8 cellular contexts compared by ENCODE assay signal in genomic region chr16:3171855-3172593, GRCh38. TPM values are rescaled to one million over a fixed set of nuclear protein-coding genes. Genes with fewer than 3 reads are reported as not detected.
DNase-seq lines count a peak whose midpoint lies in the region; ATAC-seq, FAIRE-seq and TF ChIP-seq lines count a peak whose summit lies in the region.

No MANE protein-coding gene starts in this region.

- H3K9me3 Mint-ChIP-seq in activated T-cell treated with anti-CD3 and anti-CD28 coated beads, Interleukin-2, amount 50 U/mL, for 4 hours, result no peaks in the 10 kb centered on the region

- FAIRE-seq in HepG2 (lab: Jason Lieb, UNC), result peak; percentile 37

- H3K27ac ChIP-seq in HepG2 (ENCODE audit: extremely low read length, insufficient read depth, low read length) (peak overlapping the region; percentile 24), WERI-Rb-1 (no peak overlapping the region)

- DNase-seq in COLO829 (ENCODE audit: low spot score) (peak; percentile 81), HUDEP-2 (lab: John Stamatoyannopoulos, UW; ENCODE audit: unreplicated experiment in 76 of 76) (peak in 62 of 76 experiments; percentile 14 to 94 (median 60)), HepG2 (ENCODE audit: low spot score) (peak; percentile 67), WERI-Rb-1 (no peak), hypothalamus (lab: John Stamatoyannopoulos, UW) (no peak)
- peak; percentile 40 for DNase-seq in activated T-cell treated with anti-CD3 and anti-CD28 coated beads, Interleukin-2, amount 50 U/mL, for 4 hours

- TF ChIP-seq POLR2A in HepG2 (IDR thresholded peaks at IDR 0.05; ENCODE audit: insufficient read depth in 1 of 2, low read depth in 2 of 2, low read length in 2 of 2), result no peak

- no peaks in the 10 kb centered on the region for H3K36me3 Mint-ChIP-seq in activated T-cell treated with anti-CD3 and anti-CD28 coated beads, Interleukin-2, amount 50 U/mL, for 4 hours (ENCODE audit: insufficient read depth)

- intact Hi-C loops in HepG2 (cut with micrococcal nuclease; ENCODE audit: unreplicated experiment), result loop anchor here (2.0 to 5.0 kb wide), 2 partner anchors 19 to 40 kb away; no protein-coding TSS in a partner anchor

- TF ChIP-seq EP300 in HepG2 (IDR thresholded peaks at IDR 0.05; ENCODE audit: low read depth in 2 of 2, low read length in 2 of 2), result no peak; a peak in 1 of 4 replicates
- TF ChIP-seq EP300 in HepG2 (CRISPR knock-in tag; IDR thresholded peaks at IDR 0.05; ENCODE audit: borderline replicate concordance), result no peak

- TF ChIP-seq CTCF in HepG2 (CRISPR knock-in tag; IDR thresholded peaks at IDR 0.05) (no peak; the same call in 1 of the 2 replicates), WERI-Rb-1 (IDR thresholded peaks at IDR 0.05; ENCODE audit: low read depth, low read length) (no peak)

- peak overlapping the region; percentile 63 to 78 (median 77) for H3K4me3 ChIP-seq in HepG2 (replicated peaks in 1 of 3; ENCODE audit: insufficient read depth in 1 of 3, low read depth in 2 of 3, low read length in 3 of 3)
- H3K4me3 ChIP-seq in WERI-Rb-1 (ENCODE audit: low read depth, low read length), result no peak overlapping the region

- WGBS in HepG2 (ENCODE audit: low lambda C conversion rate), result 0% methylated on average over 4 of the region's 41 CpGs

- CTCF ChIA-PET in HepG2 (lab: Yijun Ruan, JAX; ENCODE audit: low intra/inter-chr PET ratio, low total read pairs), result no interaction called here

- POLR2A ChIA-PET in HepG2 (lab: Yijun Ruan, JAX), result interaction anchor here (0.6 to 3.5 kb wide), 20 partner anchors 8 to 916 kb away, joined by 3 to 51 read pairs (median 6); partner anchors contain the start of genes IL32, OR1F1 and ZNF213

- H2AFZ ChIP-seq in HepG2 (ENCODE audit: low read length), result no peak overlapping the region

- H3K79me2 ChIP-seq in HepG2 (ENCODE audit: insufficient read depth, low read length), result no peaks in the 10 kb centered on the region

- H3K36me3 ChIP-seq in HepG2 (replicated peaks in 1 of 2; ENCODE audit: control insufficient read depth in 1 of 2, insufficient read depth in 2 of 2, low read length in 2 of 2) (no peaks in the 10 kb centered on the region), WERI-Rb-1 (no peaks in the 10 kb centered on the region)

- H3K4me2 ChIP-seq in HepG2 (ENCODE audit: low read depth, low read length), result peak overlapping the region; percentile 94

- H3K9me3 ChIP-seq in HepG2 (ENCODE audit: low read length) (no peaks in the 10 kb centered on the region), WERI-Rb-1 (ENCODE audit: severe bottlenecking) (no peaks in the 10 kb centered on the region)

- peaks cover 63% of the 10 kb centered on the region for H3K4me1 ChIP-seq in HepG2 (ENCODE audit: insufficient read depth, low read length)

- peak; percentile 31 to 38 for ATAC-seq in activated T-cell treated with anti-CD3 and anti-CD28 coated beads, Interleukin-2, amount 50 U/mL, for 4 hours
- ATAC-seq in HepG2, result peak; percentile 75
- no peak for ATAC-seq in GM21390 (IDR thresholded peaks at IDR 0.05; ENCODE audit: unreplicated experiment)
- no peak for ATAC-seq in GM18861 (IDR thresholded peaks at IDR 0.05; ENCODE audit: unreplicated experiment)

- peak overlapping the region; percentile 36; the same call in 1 of the 2 replicates for H3K9ac ChIP-seq in HepG2 (ENCODE audit: insufficient read depth, low read depth, low read length)

- no peak for TF ChIP-seq RAD21 in HepG2 (CRISPR knock-in tag; IDR thresholded peaks at IDR 0.05)

- peaks cover 31% of the 10 kb centered on the region for H3K4me1 Mint-ChIP-seq in activated T-cell treated with anti-CD3 and anti-CD28 coated beads, Interleukin-2, amount 50 U/mL, for 4 hours (ENCODE audit: low read depth)

- peaks cover 45% of the 10 kb centered on the region for H3K27me3 Mint-ChIP-seq in activated T-cell treated with anti-CD3 and anti-CD28 coated beads, Interleukin-2, amount 50 U/mL, for 4 hours (ENCODE audit: low read depth)

- BruUV-seq in HepG2 (replicated peaks; lab: Mats Ljungman, UMichigan), result TSS peak; percentile 94

- H3K27me3 ChIP-seq in HepG2 (ENCODE audit: control insufficient read depth in 1 of 2, insufficient read depth in 2 of 2, low read length in 2 of 2) (peaks cover 0 to 7% of the 10 kb centered on the region in 2 experiments; a peak in 1 of 5 replicates), WERI-Rb-1 (ENCODE audit: insufficient read depth, low read depth, severe bottlenecking) (peaks cover 8% of the 10 kb centered on the region)

- in situ Hi-C loops in HepG2 (cut with HindIII; ENCODE audit: extremely low pct_ligation_motif_present, low pct_unique_long_range_greater_than_20kb), result no loop called here

- peak overlapping the region; percentile 76 for H3K4me3 Mint-ChIP-seq in activated T-cell treated with anti-CD3 and anti-CD28 coated beads, Interleukin-2, amount 50 U/mL, for 4 hours

- no peaks in the 10 kb centered on the region for H4K20me1 ChIP-seq in HepG2 (ENCODE audit: insufficient read depth, low read length)

RNA-seq across cellular contexts. Expression of gene OR1F1, which starts 16.0 kb away (rescaled TPM):
- not detected for total RNA-seq in activated T-cell treated with anti-CD3 and anti-CD28 coated beads, Interleukin-2, amount 50 U/mL, for 4 hours
- total RNA-seq in HepG2 (2016; rRNA removed; fragmentation: Illumina TruSeq; extraction: Trizol), result not detected in 2 replicates
- total RNA-seq in HepG2 (2016; cell fraction: cytosol; rRNA removed; fragmentation: Illumina TruSeq; extraction: Trizol; ENCODE audit: low read depth), result not detected in 2 replicates
- total RNA-seq in HepG2 (2016; cell fraction: insoluble cytoplasmic fraction; rRNA removed; fragmentation: Illumina TruSeq; extraction: Trizol), result 0.15 TPM in 1 of 2 replicates, not detected in the other
- total RNA-seq in HepG2 (2016; cell fraction: membrane; rRNA removed; fragmentation: Illumina TruSeq; extraction: Trizol), result not detected in 2 replicates
- total RNA-seq in HepG2 (2016; cell fraction: nucleus; rRNA removed; fragmentation: Illumina TruSeq; extraction: Trizol), result not detected in 2 replicates
- 0.90 and 0.97 TPM in 2 replicates for polyA plus RNA-seq in HepG2 (2011; rRNA removed)
- 0.94 and 1.1 TPM in 2 replicates for polyA plus RNA-seq in HepG2 (2011; cell fraction: cytosol; rRNA removed)
- 0.88 and 1.3 TPM in 2 replicates for polyA plus RNA-seq in HepG2 (2011; cell fraction: nucleus; rRNA removed)
- 0.25 and 0.40 TPM in 2 replicates for polyA plus RNA-seq in HepG2 (2012)
- polyA plus RNA-seq in HepG2 (2016; cell fraction: cytosol; fragmentation: Illumina TruSeq; extraction: Trizol; ENCODE audit: low read depth), result not detected in 2 replicates
- polyA plus RNA-seq in HepG2 (2016; cell fraction: insoluble cytoplasmic fraction; fragmentation: Illumina TruSeq; extraction: Trizol; ENCODE audit: low read depth), result not detected in 2 replicates
- not detected in 2 replicates for polyA plus RNA-seq in HepG2 (2016; cell fraction: membrane; fragmentation: Illumina TruSeq; extraction: Trizol; ENCODE audit: low read depth)
- polyA plus RNA-seq in HepG2 (2016; cell fraction: nucleus; fragmentation: Illumina TruSeq; extraction: Trizol; ENCODE audit: insufficient read depth, low read depth), result 0.53 TPM in 1 of 2 replicates, not detected in the other
- 4.7 and 5.0 TPM in 2 replicates for polyA minus RNA-seq in HepG2 (2011; rRNA and poly(A)+ RNA removed; ENCODE audit: low replicate concordance)
- polyA minus RNA-seq in HepG2 (2011; cell fraction: cytosol; rRNA and poly(A)+ RNA removed), result 0.69 TPM in 1 of 2 replicates, not detected in the other
- 0.64 TPM in 1 of 2 replicates, not detected in the other for polyA minus RNA-seq in HepG2 (2011; cell fraction: nucleus; rRNA and poly(A)+ RNA removed)

RNA-seq across cellular contexts. Expression of gene ZNF213, which starts 37.2 kb away (rescaled TPM):
- 10 to 100 TPM in 1 of 3 donors, 1 to 10 TPM in 2; 9.8 to 12.0 (median 9.9) TPM for total RNA-seq in activated T-cell treated with anti-CD3 and anti-CD28 coated beads, Interleukin-2, amount 50 U/mL, for 4 hours
- total RNA-seq in HepG2 (2016; rRNA removed; fragmentation: Illumina TruSeq; extraction: Trizol), result 0.97 and 1.2 TPM in 2 replicates
- 0.51 and 0.71 TPM in 2 replicates for total RNA-seq in HepG2 (2016; cell fraction: cytosol; rRNA removed; fragmentation: Illumina TruSeq; extraction: Trizol; ENCODE audit: low read depth)
- total RNA-seq in HepG2 (2016; cell fraction: insoluble cytoplasmic fraction; rRNA removed; fragmentation: Illumina TruSeq; extraction: Trizol), result 0.78 and 0.92 TPM in 2 replicates
- total RNA-seq in HepG2 (2016; cell fraction: membrane; rRNA removed; fragmentation: Illumina TruSeq; extraction: Trizol), result 1.7 and 2.6 TPM in 2 replicates
- total RNA-seq in HepG2 (2016; cell fraction: nucleus; rRNA removed; fragmentation: Illumina TruSeq; extraction: Trizol), result 0.78 and 1.0 TPM in 2 replicates
- polyA plus RNA-seq in HepG2 (2011; rRNA removed), result 0.59 and 0.77 TPM in 2 replicates
- 0.38 and 0.42 TPM in 2 replicates for polyA plus RNA-seq in HepG2 (2011; cell fraction: cytosol; rRNA removed)
- 1.5 and 1.7 TPM in 2 replicates for polyA plus RNA-seq in HepG2 (2011; cell fraction: nucleus; rRNA removed)
- polyA plus RNA-seq in HepG2 (2012), result 2.8 and 3.3 TPM in 2 replicates
- 1.4 and 1.9 TPM in 2 replicates for polyA plus RNA-seq in HepG2 (2016; cell fraction: cytosol; fragmentation: Illumina TruSeq; extraction: Trizol; ENCODE audit: low read depth)
- polyA plus RNA-seq in HepG2 (2016; cell fraction: insoluble cytoplasmic fraction; fragmentation: Illumina TruSeq; extraction: Trizol; ENCODE audit: low read depth), result 2.2 and 3.9 TPM in 2 replicates
- polyA plus RNA-seq in HepG2 (2016; cell fraction: membrane; fragmentation: Illumina TruSeq; extraction: Trizol; ENCODE audit: low read depth), result 3.0 and 3.5 TPM in 2 replicates
- 2.6 and 3.8 TPM in 2 replicates for polyA plus RNA-seq in HepG2 (2016; cell fraction: nucleus; fragmentation: Illumina TruSeq; extraction: Trizol; ENCODE audit: insufficient read depth, low read depth)
- 1.5 and 2.3 TPM in 2 replicates for polyA minus RNA-seq in HepG2 (2011; rRNA and poly(A)+ RNA removed; ENCODE audit: low replicate concordance)
- 2.1 and 2.5 TPM in 2 replicates for polyA minus RNA-seq in HepG2 (2011; cell fraction: cytosol; rRNA and poly(A)+ RNA removed)
- 0.26 and 0.50 TPM in 2 replicates for polyA minus RNA-seq in HepG2 (2011; cell fraction: nucleus; rRNA and poly(A)+ RNA removed)

RNA-seq across cellular contexts. Expression of gene ZNF205, which starts 59.6 kb away (rescaled TPM):
- under 1 TPM in 2 of 3 donors, not detected in 1; 0.18 to 0.57 TPM for total RNA-seq in activated T-cell treated with anti-CD3 and anti-CD28 coated beads, Interleukin-2, amount 50 U/mL, for 4 hours
- total RNA-seq in HepG2 (2016; rRNA removed; fragmentation: Illumina TruSeq; extraction: Trizol), result 6.7 and 10.2 TPM in 2 replicates
- 5.8 and 5.9 TPM in 2 replicates for total RNA-seq in HepG2 (2016; cell fraction: cytosol; rRNA removed; fragmentation: Illumina TruSeq; extraction: Trizol; ENCODE audit: low read depth)
- 6.7 and 10.6 TPM in 2 replicates for total RNA-seq in HepG2 (2016; cell fraction: insoluble cytoplasmic fraction; rRNA removed; fragmentation: Illumina TruSeq; extraction: Trizol)
- 12.3 and 12.5 TPM in 2 replicates for total RNA-seq in HepG2 (2016; cell fraction: membrane; rRNA removed; fragmentation: Illumina TruSeq; extraction: Trizol)
- 5.2 and 5.8 TPM in 2 replicates for total RNA-seq in HepG2 (2016; cell fraction: nucleus; rRNA removed; fragmentation: Illumina TruSeq; extraction: Trizol)
- 5.8 and 6.5 TPM in 2 replicates for polyA plus RNA-seq in HepG2 (2011; rRNA removed)
- 5.0 and 9.9 TPM in 2 replicates for polyA plus RNA-seq in HepG2 (2011; cell fraction: cytosol; rRNA removed)
- polyA plus RNA-seq in HepG2 (2011; cell fraction: nucleus; rRNA removed), result 22.3 and 26.1 TPM in 2 replicates
- 4.5 and 5.5 TPM in 2 replicates for polyA plus RNA-seq in HepG2 (2012)
- 6.1 and 6.3 TPM in 2 replicates for polyA plus RNA-seq in HepG2 (2016; cell fraction: cytosol; fragmentation: Illumina TruSeq; extraction: Trizol; ENCODE audit: low read depth)
- polyA plus RNA-seq in HepG2 (2016; cell fraction: insoluble cytoplasmic fraction; fragmentation: Illumina TruSeq; extraction: Trizol; ENCODE audit: low read depth), result 7.6 and 8.3 TPM in 2 replicates
- polyA plus RNA-seq in HepG2 (2016; cell fraction: membrane; fragmentation: Illumina TruSeq; extraction: Trizol; ENCODE audit: low read depth), result 8.5 and 10.4 TPM in 2 replicates
- polyA plus RNA-seq in HepG2 (2016; cell fraction: nucleus; fragmentation: Illumina TruSeq; extraction: Trizol; ENCODE audit: insufficient read depth, low read depth), result 13.2 and 13.4 TPM in 2 replicates
- 4.4 and 7.4 TPM in 2 replicates for polyA minus RNA-seq in HepG2 (2011; rRNA and poly(A)+ RNA removed; ENCODE audit: low replicate concordance)
- polyA minus RNA-seq in HepG2 (2011; cell fraction: cytosol; rRNA and poly(A)+ RNA removed), result 2.8 and 3.6 TPM in 2 replicates
- 1.4 and 2.7 TPM in 2 replicates for polyA minus RNA-seq in HepG2 (2011; cell fraction: nucleus; rRNA and poly(A)+ RNA removed)

Comparison
In these comparisons a context has a peak if more than half of its experiments do, and no peak if none do; other contexts are left out.
1. DNase-seq: peak in COLO829 (single experiment), HUDEP-2 (62 of 76), activated T-cell treated with anti-CD3 and anti-CD28 coated beads, Interleukin-2, amount 50 U/mL, for 4 hours (single experiment) and HepG2 (single experiment); none in WERI-Rb-1 (single experiment) and hypothalamus (0 of 51).
2. ATAC-seq: peak in activated T-cell treated with anti-CD3 and anti-CD28 coated beads, Interleukin-2, amount 50 U/mL, for 4 hours (2 of 2) and HepG2 (single experiment); none in GM21390 (single experiment) and GM18861 (single experiment).